14 cellular contexts compared by ENCODE assay signal in the genomic region with DNA sequence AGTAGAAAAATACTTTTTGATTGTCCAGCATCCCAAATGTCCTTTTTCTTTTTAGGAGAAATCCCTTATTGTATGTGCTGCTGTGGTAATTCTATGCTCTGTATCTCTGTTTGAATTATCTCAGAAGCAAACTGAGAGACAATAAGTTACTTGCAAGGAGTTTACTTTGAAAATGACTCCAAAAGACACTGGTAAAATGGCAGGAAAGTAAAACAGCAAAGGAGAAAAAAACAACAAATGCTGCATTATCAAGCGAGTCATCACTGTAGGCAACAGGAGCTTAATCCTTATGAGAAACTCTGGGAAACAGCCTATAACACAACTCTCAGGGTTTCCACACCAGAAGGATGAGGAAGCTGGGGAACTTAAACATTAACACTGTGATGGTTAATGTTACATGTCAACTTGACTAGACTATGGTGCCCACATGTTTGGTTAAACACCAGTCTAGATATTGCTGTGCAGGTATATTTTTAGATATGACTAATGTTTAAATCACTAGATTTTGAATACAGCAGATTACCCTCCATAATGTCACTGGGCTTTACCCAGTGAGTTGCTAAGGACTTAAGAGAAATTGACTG.
DNase-seq lines count a peak whose midpoint lies in the region; ATAC-seq, FAIRE-seq and TF ChIP-seq lines count a peak whose summit lies in the region.
"Had no signal": no experiment of that assay in that cellular context is flagged by ENCODE, and none has a peak within 500 bp of the region (broad histone marks: within the 10 kb centered on the region; RNA-seq: fewer than 3 reads in every experiment).

No MANE protein-coding gene starts in this region.

- no peaks in the 10 kb centered on the region for H4K20me1 ChIP-seq in hepatocyte (ENCODE audit: insufficient read depth, poor library complexity, severe bottlenecking)

- H3K9me3 Mint-ChIP-seq in stimulated activated naive CD8-positive, alpha-beta T cell treated with anti-CD3 and anti-CD28 coated beads, Interleukin-15, amount 100 ng/mL, for 72 hours, result peaks cover 0 to 7% of the 10 kb centered on the region in 2 donors

- no peak overlapping the region for H2AFZ ChIP-seq in hepatocyte

- H3K27me3 Mint-ChIP-seq in stimulated activated naive CD8-positive, alpha-beta T cell treated with anti-CD3 and anti-CD28 coated beads, Interleukin-15, amount 100 ng/mL, for 72 hours, result peaks cover 10% of the 10 kb centered on the region

- TF ChIP-seq CTCF in astrocyte of the spinal cord (IDR thresholded peaks at IDR 0.05; ENCODE audit: low read depth, low read length) (no peak), hepatocyte (IDR thresholded peaks at IDR 0.05; ENCODE audit: poor library complexity) (no peak), ovary (IDR thresholded peaks at IDR 0.05) (no peak)

- no peaks in the 10 kb centered on the region for H3K79me2 ChIP-seq in hepatocyte

- no peaks in the 10 kb centered on the region for H3K4me1 ChIP-seq in hepatocyte (ENCODE audit: insufficient read depth)
- peaks cover 5% of the 10 kb centered on the region for H3K4me1 ChIP-seq in ovary (ENCODE audit: insufficient read depth)
- H3K4me1 ChIP-seq in small intestine (ENCODE audit: control insufficient read depth in 2 of 2, insufficient read depth in 1 of 2, low read depth in 1 of 2, low read length in 1 of 2), result no peaks in the 10 kb centered on the region

- TF ChIP-seq POLR2A in ovary (IDR thresholded peaks at IDR 0.05), result no peak

- H3K4me1 Mint-ChIP-seq in stimulated activated naive CD8-positive, alpha-beta T cell treated with anti-CD3 and anti-CD28 coated beads, Interleukin-15, amount 100 ng/mL, for 72 hours, result no peaks in the 10 kb centered on the region

- in situ Hi-C loops in astrocyte of the spinal cord (cut with HindIII; ENCODE audit: low sequenced_read_pairs), result no loop called here

- FAIRE-seq in small intestine (lab: Jason Lieb, UNC), result no peak

- H3K27ac Mint-ChIP-seq in stimulated activated naive CD8-positive, alpha-beta T cell treated with anti-CD3 and anti-CD28 coated beads, Interleukin-15, amount 100 ng/mL, for 72 hours, result peak overlapping the region in 1 of 2 donors; percentile 15

- H3K27ac ChIP-seq in hepatocyte (no peak overlapping the region), ovary (no peak overlapping the region), small intestine (ENCODE audit: low read depth in 1 of 2, low read length in 1 of 2) (no peak overlapping the region)
- H3K27ac ChIP-seq: transverse colon had no signal

- 80% methylated on average over 1 of the region's 1 CpG for WGBS in hepatocyte (ENCODE audit: low lambda C conversion rate, missing lambda C conversion rate)
- 92 to 100% (median 97%) methylated on average over 1 of the region's 1 CpG for WGBS in ovary, 3 donors
- 83 to 98% (median 90%) methylated on average over 1 of the region's 1 CpG for WGBS in small intestine, 3 donors

- no peaks in the 10 kb centered on the region for H3K36me3 ChIP-seq in hepatocyte (replicated peaks; ENCODE audit: insufficient read depth, low read depth)
- H3K36me3 ChIP-seq in ovary, result no peaks in the 10 kb centered on the region
- no peaks in the 10 kb centered on the region for H3K36me3 ChIP-seq in small intestine (ENCODE audit: control insufficient read depth in 2 of 2, insufficient read depth in 2 of 2, low read length in 2 of 2)
- H3K36me3 ChIP-seq: transverse colon had no signal

- TF ChIP-seq EP300 in ovary (IDR thresholded peaks at IDR 0.05), result no peak

- no peak for DNase-seq in stimulated activated naive CD8-positive, alpha-beta T cell treated with anti-CD3 and anti-CD28 coated beads, Interleukin-15, Interleukin-2, amounts not matched to agents 100 U/mL and 50 U/mL, for 24 hours
- DNase-seq in stimulated activated naive CD8-positive, alpha-beta T cell treated with anti-CD3 and anti-CD28 coated beads, Interleukin-15, amount 100 ng/mL, for 72 hours, result no peak
- DNase-seq in astrocyte of the spinal cord (ENCODE audit: low read depth, low spot score) (peak; percentile 47), hepatocyte (ENCODE audit: low spot score) (no peak), hepatic stellate cell (ENCODE audit: low spot score) (no peak), ovary (no peak), small intestine (no peak)
- DNase-seq in activated CD8-positive, alpha-beta memory T cell treated with anti-CD3 and anti-CD28 coated beads for 24 hours, result no peak
- DNase-seq: caudate nucleus, NCI-H2227 treated with DMSO at 0.1 percent for 48 hours, nucleus accumbens, OCI-M1, SW 1271, transverse colon had no signal

- no peaks in the 10 kb centered on the region for H3K27me3 ChIP-seq in hepatocyte
- no peaks in the 10 kb centered on the region for H3K27me3 ChIP-seq in ovary
- no peaks in the 10 kb centered on the region for H3K27me3 ChIP-seq in small intestine (ENCODE audit: control insufficient read depth in 2 of 2, insufficient read depth in 2 of 2, low read length in 2 of 2)
- H3K27me3 ChIP-seq: transverse colon had no signal

- H3K4me3 Mint-ChIP-seq in stimulated activated naive CD8-positive, alpha-beta T cell treated with anti-CD3 and anti-CD28 coated beads, Interleukin-15, amount 100 ng/mL, for 72 hours, result no peak overlapping the region

- ATAC-seq in stimulated activated naive CD8-positive, alpha-beta T cell treated with anti-CD3 and anti-CD28 coated beads, Interleukin-15, Interleukin-2, amounts not matched to agents 100 U/mL and 50 U/mL, for 24 hours, result peak; percentile 77
- no peak for ATAC-seq in stimulated activated naive CD8-positive, alpha-beta T cell treated with anti-CD3 and anti-CD28 coated beads, Interleukin-15, amount 100 ng/mL, for 72 hours

- H3K9me3 ChIP-seq in hepatocyte (ENCODE audit: low read depth) (no peaks in the 10 kb centered on the region), ovary (no peaks in the 10 kb centered on the region), small intestine (ENCODE audit: control insufficient read depth, low read depth) (no peaks in the 10 kb centered on the region)
- H3K9me3 ChIP-seq: transverse colon had no signal

- intact Hi-C loops in ovary (cut with DNase I), result no loop called here

- no peaks in the 10 kb centered on the region for H3K9me2 ChIP-seq in hepatocyte (replicated peaks; ENCODE audit: insufficient read depth)

- no peak overlapping the region for H3K4me3 ChIP-seq in astrocyte of the spinal cord (ENCODE audit: low read depth, low read length)
- H3K4me3 ChIP-seq in hepatocyte, result no peak overlapping the region
- H3K4me3 ChIP-seq in ovary, result no peak overlapping the region
- no peak overlapping the region for H3K4me3 ChIP-seq in small intestine (ENCODE audit: low read depth in 1 of 2, low read length in 2 of 2)
- H3K4me3 ChIP-seq: transverse colon had no signal

- peak overlapping the region; percentile 63 for H3K4me2 ChIP-seq in hepatocyte
